Comparison of ENCODE assay signal across 1 cellular context in the genomic region with DNA sequence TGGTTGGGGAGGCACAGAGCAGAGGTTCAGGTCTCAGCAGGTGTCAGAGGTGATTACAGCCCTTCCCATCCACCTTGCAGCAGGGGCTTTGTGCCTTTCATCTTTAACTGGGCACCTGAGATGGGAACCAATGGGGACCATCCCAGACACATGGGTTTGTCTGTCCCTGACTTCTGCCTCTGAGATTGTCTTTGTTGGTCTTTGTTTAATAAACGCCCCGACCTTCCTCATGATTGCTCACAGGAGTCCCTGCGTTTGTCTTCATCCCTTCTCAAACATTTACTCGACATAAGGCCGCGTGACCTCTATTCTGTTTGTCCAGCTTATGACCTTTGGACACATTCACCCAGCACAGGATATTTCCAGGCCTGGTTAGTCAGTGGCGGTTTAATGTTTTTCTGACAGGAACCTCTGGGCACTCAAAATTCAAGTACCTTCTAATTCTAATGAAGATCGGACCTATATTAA.
TF ChIP-seq lines count a peak whose summit lies in the region.

No MANE protein-coding gene starts in this region.

TF ChIP-seq in HepG2, 621 proteins besides CTCF, POLR2A, EP300 and RAD21 (continued from another document):
- TF ChIP-seq U2AF1 (optimal IDR thresholded peaks at IDR 0.05; ENCODE audit: low read depth, low read length) (no peak), ZNF367 (CRISPR knock-in tag; IDR thresholded peaks at IDR 0.05; ENCODE audit: borderline replicate concordance) (no peak), ZNF768 (CRISPR knock-in tag; IDR thresholded peaks at IDR 0.05) (no peak), GTF2F1 (IDR thresholded peaks at IDR 0.05; ENCODE audit: low read length) (no peak), ZBTB1 (CRISPR knock-in tag; IDR thresholded peaks at IDR 0.05; ENCODE audit: borderline replicate concordance) (no peak), ZNF530 (CRISPR knock-in tag; IDR thresholded peaks at IDR 0.05; ENCODE audit: low read depth) (no peak), GFI1 (CRISPR knock-in tag; IDR thresholded peaks at IDR 0.05; ENCODE audit: borderline replicate concordance) (peak; percentile 96), RELA (CRISPR knock-in tag; IDR thresholded peaks at IDR 0.05) (no peak), PAWR (CRISPR knock-in tag; IDR thresholded peaks at IDR 0.05; ENCODE audit: borderline replicate concordance) (no peak), TRIM24 (CRISPR knock-in tag; IDR thresholded peaks at IDR 0.05) (no peak), DNMT1 (CRISPR knock-in tag; IDR thresholded peaks at IDR 0.05) (no peak), MED1 (CRISPR knock-in tag; IDR thresholded peaks at IDR 0.05) (peak; percentile 81), PITX1 (CRISPR knock-in tag; IDR thresholded peaks at IDR 0.05) (peak; percentile 96), JUNB (CRISPR knock-in tag; IDR thresholded peaks at IDR 0.05; ENCODE audit: borderline replicate concordance) (no peak), GABPA (IDR thresholded peaks at IDR 0.05; ENCODE audit: low read depth, low read length) (no peak), GABPA (CRISPR knock-in tag; IDR thresholded peaks at IDR 0.05; ENCODE audit: low read depth) (peak; percentile 33), GLI4 (CRISPR knock-in tag; IDR thresholded peaks at IDR 0.05; ENCODE audit: borderline replicate concordance) (no peak), FOSL2 (CRISPR knock-in tag; IDR thresholded peaks at IDR 0.05) (peak; percentile 72), ZNF570 (CRISPR knock-in tag; IDR thresholded peaks at IDR 0.05; ENCODE audit: borderline replicate concordance) (no peak)
- TF ChIP-seq, protein P1, sequence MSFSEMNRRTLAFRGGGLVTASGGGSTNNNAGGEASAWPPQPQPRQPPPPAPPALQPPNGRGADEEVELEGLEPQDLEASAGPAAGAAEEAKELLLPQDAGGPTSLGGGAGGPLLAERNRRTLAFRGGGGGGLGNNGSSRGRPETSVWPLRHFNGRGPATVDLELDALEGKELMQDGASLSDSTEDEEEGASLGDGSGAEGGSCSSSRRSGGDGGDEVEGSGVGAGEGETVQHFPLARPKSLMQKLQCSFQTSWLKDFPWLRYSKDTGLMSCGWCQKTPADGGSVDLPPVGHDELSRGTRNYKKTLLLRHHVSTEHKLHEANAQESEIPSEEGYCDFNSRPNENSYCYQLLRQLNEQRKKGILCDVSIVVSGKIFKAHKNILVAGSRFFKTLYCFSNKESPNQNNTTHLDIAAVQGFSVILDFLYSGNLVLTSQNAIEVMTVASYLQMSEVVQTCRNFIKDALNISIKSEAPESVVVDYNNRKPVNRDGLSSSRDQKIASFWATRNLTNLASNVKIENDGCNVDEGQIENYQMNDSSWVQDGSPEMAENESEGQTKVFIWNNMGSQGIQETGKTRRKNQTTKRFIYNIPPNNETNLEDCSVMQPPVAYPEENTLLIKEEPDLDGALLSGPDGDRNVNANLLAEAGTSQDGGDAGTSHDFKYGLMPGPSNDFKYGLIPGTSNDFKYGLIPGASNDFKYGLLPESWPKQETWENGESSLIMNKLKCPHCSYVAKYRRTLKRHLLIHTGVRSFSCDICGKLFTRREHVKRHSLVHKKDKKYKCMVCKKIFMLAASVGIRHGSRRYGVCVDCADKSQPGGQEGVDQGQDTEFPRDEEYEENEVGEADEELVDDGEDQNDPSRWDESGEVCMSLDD (CRISPR knock-in tag; IDR thresholded peaks at IDR 0.05; ENCODE audit: borderline replicate concordance) = no peak
- TF ChIP-seq, protein P2, sequence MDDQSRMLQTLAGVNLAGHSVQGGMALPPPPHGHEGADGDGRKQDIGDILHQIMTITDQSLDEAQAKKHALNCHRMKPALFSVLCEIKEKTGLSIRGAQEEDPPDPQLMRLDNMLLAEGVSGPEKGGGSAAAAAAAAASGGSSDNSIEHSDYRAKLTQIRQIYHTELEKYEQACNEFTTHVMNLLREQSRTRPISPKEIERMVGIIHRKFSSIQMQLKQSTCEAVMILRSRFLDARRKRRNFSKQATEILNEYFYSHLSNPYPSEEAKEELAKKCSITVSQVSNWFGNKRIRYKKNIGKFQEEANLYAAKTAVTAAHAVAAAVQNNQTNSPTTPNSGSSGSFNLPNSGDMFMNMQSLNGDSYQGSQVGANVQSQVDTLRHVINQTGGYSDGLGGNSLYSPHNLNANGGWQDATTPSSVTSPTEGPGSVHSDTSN (CRISPR knock-in tag; IDR thresholded peaks at IDR 0.05; ENCODE audit: borderline replicate concordance) = no peak
- TF ChIP-seq, protein P3, sequence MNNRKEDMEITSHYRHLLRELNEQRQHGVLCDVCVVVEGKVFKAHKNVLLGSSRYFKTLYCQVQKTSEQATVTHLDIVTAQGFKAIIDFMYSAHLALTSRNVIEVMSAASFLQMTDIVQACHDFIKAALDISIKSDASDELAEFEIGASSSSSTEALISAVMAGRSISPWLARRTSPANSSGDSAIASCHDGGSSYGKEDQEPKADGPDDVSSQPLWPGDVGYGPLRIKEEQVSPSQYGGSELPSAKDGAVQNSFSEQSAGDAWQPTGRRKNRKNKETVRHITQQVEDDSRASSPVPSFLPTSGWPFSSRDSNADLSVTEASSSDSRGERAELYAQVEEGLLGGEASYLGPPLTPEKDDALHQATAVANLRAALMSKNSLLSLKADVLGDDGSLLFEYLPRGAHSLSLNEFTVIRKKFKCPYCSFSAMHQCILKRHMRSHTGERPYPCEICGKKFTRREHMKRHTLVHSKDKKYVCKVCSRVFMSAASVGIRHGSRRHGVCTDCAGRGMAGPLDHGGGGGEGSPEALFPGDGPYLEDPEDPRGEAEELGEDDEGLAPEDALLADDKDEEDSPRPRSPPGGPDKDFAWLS (CRISPR knock-in tag; IDR thresholded peaks at IDR 0.05; ENCODE audit: borderline replicate concordance) = no peak
- TF ChIP-seq, protein P4, sequence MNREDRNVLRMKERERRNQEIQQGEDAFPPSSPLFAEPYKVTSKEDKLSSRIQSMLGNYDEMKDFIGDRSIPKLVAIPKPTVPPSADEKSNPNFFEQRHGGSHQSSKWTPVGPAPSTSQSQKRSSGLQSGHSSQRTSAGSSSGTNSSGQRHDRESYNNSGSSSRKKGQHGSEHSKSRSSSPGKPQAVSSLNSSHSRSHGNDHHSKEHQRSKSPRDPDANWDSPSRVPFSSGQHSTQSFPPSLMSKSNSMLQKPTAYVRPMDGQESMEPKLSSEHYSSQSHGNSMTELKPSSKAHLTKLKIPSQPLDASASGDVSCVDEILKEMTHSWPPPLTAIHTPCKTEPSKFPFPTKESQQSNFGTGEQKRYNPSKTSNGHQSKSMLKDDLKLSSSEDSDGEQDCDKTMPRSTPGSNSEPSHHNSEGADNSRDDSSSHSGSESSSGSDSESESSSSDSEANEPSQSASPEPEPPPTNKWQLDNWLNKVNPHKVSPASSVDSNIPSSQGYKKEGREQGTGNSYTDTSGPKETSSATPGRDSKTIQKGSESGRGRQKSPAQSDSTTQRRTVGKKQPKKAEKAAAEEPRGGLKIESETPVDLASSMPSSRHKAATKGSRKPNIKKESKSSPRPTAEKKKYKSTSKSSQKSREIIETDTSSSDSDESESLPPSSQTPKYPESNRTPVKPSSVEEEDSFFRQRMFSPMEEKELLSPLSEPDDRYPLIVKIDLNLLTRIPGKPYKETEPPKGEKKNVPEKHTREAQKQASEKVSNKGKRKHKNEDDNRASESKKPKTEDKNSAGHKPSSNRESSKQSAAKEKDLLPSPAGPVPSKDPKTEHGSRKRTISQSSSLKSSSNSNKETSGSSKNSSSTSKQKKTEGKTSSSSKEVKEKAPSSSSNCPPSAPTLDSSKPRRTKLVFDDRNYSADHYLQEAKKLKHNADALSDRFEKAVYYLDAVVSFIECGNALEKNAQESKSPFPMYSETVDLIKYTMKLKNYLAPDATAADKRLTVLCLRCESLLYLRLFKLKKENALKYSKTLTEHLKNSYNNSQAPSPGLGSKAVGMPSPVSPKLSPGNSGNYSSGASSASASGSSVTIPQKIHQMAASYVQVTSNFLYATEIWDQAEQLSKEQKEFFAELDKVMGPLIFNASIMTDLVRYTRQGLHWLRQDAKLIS (CRISPR knock-in tag; IDR thresholded peaks at IDR 0.05) = no peak
